8 cellular contexts compared by ENCODE assay signal in the genomic region with DNA sequence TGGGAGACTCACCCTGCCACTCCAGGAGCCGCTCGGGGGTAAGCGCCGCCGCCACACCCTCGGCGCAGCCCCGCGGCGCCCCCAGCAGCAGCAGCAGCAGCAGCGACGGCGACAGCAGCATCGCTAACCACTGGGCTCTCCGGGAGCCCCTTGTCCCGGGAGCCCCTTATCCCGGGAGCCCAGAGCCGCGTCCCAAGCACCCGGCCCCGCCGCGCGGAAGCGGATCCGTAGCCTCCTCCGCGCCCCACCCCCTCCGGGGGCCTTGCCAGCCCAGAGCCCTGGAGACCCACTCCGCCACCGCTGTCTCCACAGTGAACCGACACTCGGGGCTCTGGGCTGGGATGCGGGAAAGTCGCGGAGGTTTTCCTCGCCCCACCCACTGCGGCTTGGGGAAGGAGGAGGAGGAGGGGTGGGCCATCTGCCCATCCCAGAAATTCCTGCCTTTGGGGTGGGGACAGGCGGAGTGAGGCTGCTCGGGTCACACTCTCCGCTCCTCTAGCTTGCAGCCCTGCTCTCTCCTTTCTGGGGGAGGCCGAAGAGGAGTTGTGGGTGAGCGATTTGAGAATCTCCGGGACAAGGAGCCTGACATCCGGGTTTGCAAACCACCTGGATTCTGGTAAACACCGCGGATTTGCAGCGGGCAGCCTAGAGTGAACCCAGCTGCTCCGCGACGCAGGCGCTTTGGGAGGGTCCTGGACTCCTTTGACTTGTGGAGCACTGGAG. TPM values are rescaled to one million over a fixed set of nuclear protein-coding genes. Genes with fewer than 3 reads are reported as not detected.
DNase-seq lines count a peak whose midpoint lies in the region; ATAC-seq and TF ChIP-seq lines count a peak whose summit lies in the region.

A gene (minus strand): TSS at position 333 of the 723 bp plus-strand sequence. CDS start 212 bp downstream, at position 121.

- DNase-seq in GM23338 (ENCODE audit: low spot score) (peak; percentile 76), WTC11 (ENCODE audit: low spot score) (peak; percentile 73), fibroblast of pulmonary artery (ENCODE audit: low read depth) (peak; percentile 47)
- DNase-seq in naive thymus-derived CD8-positive, alpha-beta T cell: peak in 2 of 10 donors; percentile 4 to 17

- no peaks in the 10 kb centered on the region for H3K79me2 ChIP-seq in GM23338 (replicated peaks; ENCODE audit: insufficient read depth)

- H3K4me2 ChIP-seq in GM23338: peak within 1 kb of the TSS; percentile 85

- TF ChIP-seq CTCF in GM23338 (conservative IDR thresholded peaks at IDR 0.05; ENCODE audit: low read depth in 2 of 2): 0 out of 4 replicates have a peak, but pooled peaks of 1 of the 2 experiments have one; percentile 1
- no peak for TF ChIP-seq CTCF in WTC11 (IDR thresholded peaks at IDR 0.05)
- no peak for TF ChIP-seq CTCF in fibroblast of pulmonary artery (IDR thresholded peaks at IDR 0.05; ENCODE audit: low read length, missing control alignments)

- peaks cover 16% of the 10 kb centered on the region for H3K9me3 Mint-ChIP-seq in GM23338
- peaks cover 34% of the 10 kb centered on the region for H3K9me3 Mint-ChIP-seq in WTC11
- peaks cover 0 to 1% (median 0%) of the 10 kb centered on the region in 9 donors for H3K9me3 Mint-ChIP-seq in naive thymus-derived CD8-positive, alpha-beta T cell

- peaks cover 23% of the 10 kb centered on the region for H3K27me3 Mint-ChIP-seq in GM23338 (ENCODE audit: insufficient read depth, low read depth, poor library complexity)
- peaks cover 41% of the 10 kb centered on the region for H3K27me3 Mint-ChIP-seq in WTC11 (ENCODE audit: low read depth)
- H3K27me3 Mint-ChIP-seq in naive thymus-derived CD8-positive, alpha-beta T cell: peaks cover 24 to 62% (median 54%) of the 10 kb centered on the region in 5 donors

- H3K4me1 ChIP-seq in GM23338 (ENCODE audit: insufficient read depth): peaks cover 9% of the 10 kb centered on the region

- H2AFZ ChIP-seq in GM23338: peak within 1 kb of the TSS; percentile 98

- no peaks in the 10 kb centered on the region for H4K20me1 ChIP-seq in GM23338 (replicated peaks; ENCODE audit: insufficient read depth)

- H3K4me3 ChIP-seq in GM23338 (peak within 1 kb of the TSS; percentile 83), fibroblast of pulmonary artery (replicated peaks; ENCODE audit: low read depth, low read length) (peak within 1 kb of the TSS; percentile 70)

- H3K4me3 Mint-ChIP-seq in GM23338 (peak within 1 kb of the TSS; percentile 82), WTC11 (peak within 1 kb of the TSS; percentile 83)
- H3K4me3 Mint-ChIP-seq in naive thymus-derived CD8-positive, alpha-beta T cell: peak within 1 kb of the TSS; percentile 55 to 83 (median 76)

- H3K27ac Mint-ChIP-seq in GM23338 (no peak within 1 kb of the TSS), WTC11 (no peak within 1 kb of the TSS)
- H3K27ac Mint-ChIP-seq in naive thymus-derived CD8-positive, alpha-beta T cell: peak within 1 kb of the TSS in 2 of 10 donors; percentile 46 to 68

- ATAC-seq in GM23338 (peak; percentile 87), WTC11 (peak; percentile 87), GM21447 (IDR thresholded peaks at IDR 0.05; ENCODE audit: unreplicated experiment) (no peak), GM21528 (IDR thresholded peaks at IDR 0.05; ENCODE audit: low FRiP score, unreplicated experiment) (no peak), GM21717 (IDR thresholded peaks at IDR 0.05; ENCODE audit: unreplicated experiment) (no peak), GM18867 (IDR thresholded peaks at IDR 0.05; ENCODE audit: unreplicated experiment) (no peak)
- peak in 1 of 2 donors; percentile 49 for ATAC-seq in naive thymus-derived CD8-positive, alpha-beta T cell

- POLR2A ChIA-PET in WTC11 (lab: Charles Lee): no interaction called here
- POLR2A ChIA-PET in naive thymus-derived CD8-positive, alpha-beta T cell (lab: Charles Lee): no interaction called here

- CTCF ChIA-PET in WTC11 (lab: Charles Lee): no interaction called here

- H3K4me1 Mint-ChIP-seq in GM23338 (peaks cover 11% of the 10 kb centered on the region), WTC11 (peaks cover 12% of the 10 kb centered on the region)
- peaks cover 4 to 9% (median 7%) of the 10 kb centered on the region in 4 donors for H3K4me1 Mint-ChIP-seq in naive thymus-derived CD8-positive, alpha-beta T cell

- H3K36me3 Mint-ChIP-seq in GM23338 (ENCODE audit: low read depth): peaks cover 15% of the 10 kb centered on the region
- H3K36me3 Mint-ChIP-seq in WTC11: peaks cover 17% of the 10 kb centered on the region
- peaks cover 0 to 6% (median 4%) of the 10 kb centered on the region in 3 donors for H3K36me3 Mint-ChIP-seq in naive thymus-derived CD8-positive, alpha-beta T cell

- no peaks in the 10 kb centered on the region for H3K9me2 ChIP-seq in GM23338 (ENCODE audit: insufficient read depth)

- H3F3A ChIP-seq in GM23338 (replicated peaks; ENCODE audit: low read depth): 0 out of 2 replicates have a peak, but pooled peaks cover 4% of the 10 kb centered on the region

- no peak within 1 kb of the TSS for H3K27ac ChIP-seq in GM23338 (ENCODE audit: low read depth)

- H3K27me3 ChIP-seq in GM23338 (ENCODE audit: insufficient read depth): peaks cover 36% of the 10 kb centered on the region

- H3K36me3 ChIP-seq in GM23338 (ENCODE audit: insufficient read depth): no peaks in the 10 kb centered on the region

TF ChIP-seq in GM23338, 12 proteins besides CTCF, POLR2A, EP300 and RAD21:
- TF ChIP-seq JUNB (IDR thresholded peaks at IDR 0.05; ENCODE audit: unreplicated experiment) (no peak), NANOG (IDR thresholded peaks at IDR 0.05; ENCODE audit: borderline replicate concordance) (no peak), POLR2AphosphoS5 (IDR thresholded peaks at IDR 0.05; ENCODE audit: low read depth) (peak; percentile 70)

TF ChIP-seq in WTC11, 78 proteins besides CTCF, POLR2A, EP300 and RAD21:
- TF ChIP-seq, protein P1, sequence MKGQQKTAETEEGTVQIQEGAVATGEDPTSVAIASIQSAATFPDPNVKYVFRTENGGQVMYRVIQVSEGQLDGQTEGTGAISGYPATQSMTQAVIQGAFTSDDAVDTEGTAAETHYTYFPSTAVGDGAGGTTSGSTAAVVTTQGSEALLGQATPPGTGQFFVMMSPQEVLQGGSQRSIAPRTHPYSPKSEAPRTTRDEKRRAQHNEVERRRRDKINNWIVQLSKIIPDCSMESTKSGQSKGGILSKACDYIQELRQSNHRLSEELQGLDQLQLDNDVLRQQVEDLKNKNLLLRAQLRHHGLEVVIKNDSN (CRISPR knock-in tag; IDR thresholded peaks at IDR 0.05): no peak
- TF ChIP-seq, protein P2, sequence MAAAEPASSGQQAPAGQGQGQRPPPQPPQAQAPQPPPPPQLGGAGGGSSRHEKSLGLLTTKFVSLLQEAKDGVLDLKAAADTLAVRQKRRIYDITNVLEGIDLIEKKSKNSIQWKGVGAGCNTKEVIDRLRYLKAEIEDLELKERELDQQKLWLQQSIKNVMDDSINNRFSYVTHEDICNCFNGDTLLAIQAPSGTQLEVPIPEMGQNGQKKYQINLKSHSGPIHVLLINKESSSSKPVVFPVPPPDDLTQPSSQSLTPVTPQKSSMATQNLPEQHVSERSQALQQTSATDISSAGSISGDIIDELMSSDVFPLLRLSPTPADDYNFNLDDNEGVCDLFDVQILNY (CRISPR knock-in tag; IDR thresholded peaks at IDR 0.05): 0 out of 2 replicates have a peak, but pooled peaks have one; percentile 25
TF ChIP-seq in WTC11: peak in this region for 1.

RNA-seq across cellular contexts. Expression of the gene that starts here (rescaled TPM):
- total RNA-seq in GM23338 (2014; rRNA removed; shearing (Covaris generic)): 0.78 and 1.2 TPM in 2 replicates
- polyA plus RNA-seq in GM23338 (2016; fragmentation: Nextera tagmentation; extraction: Ambion mirVana): 0.37 and 0.57 TPM in 2 replicates
- 0.76 to 1.1 TPM (median 0.92 TPM) in 3 replicates for total RNA-seq in WTC11 (2021)
- not detected for total RNA-seq in naive thymus-derived CD8-positive, alpha-beta T cell
- polyA plus RNA-seq in naive thymus-derived CD8-positive, alpha-beta T cell: not detected

Comparison
In these comparisons a context has a peak if more than half of its experiments do, and no peak if none do; other contexts are left out.
1. ATAC-seq: peak in GM23338 (single experiment) and WTC11 (single experiment); none in GM21447 (single experiment), GM21528 (single experiment), GM21717 (single experiment) and GM18867 (single experiment).
2. Peak in every context shown above with its lines, with median percentiles within 50 percentile points of each other: H3K4me3 Mint-ChIP-seq.